20 cellular contexts compared by ENCODE assay signal in genomic region chrX:45524296-45524695, GRCh38.
DNase-seq lines count a peak whose midpoint lies in the region; ATAC-seq, FAIRE-seq and TF ChIP-seq lines count a peak whose summit lies in the region.
"Had no signal": no experiment of that assay in that cellular context is flagged by ENCODE, and none has a peak within 500 bp of the region (broad histone marks: within the 10 kb centered on the region; RNA-seq: fewer than 3 reads in every experiment).

No MANE protein-coding gene starts in this region.

- 84 to 89% methylated on average over 1 of the region's 1 CpG for WGBS in pancreas, 2 donors

- no peaks in the 10 kb centered on the region for H3K36me3 ChIP-seq in pancreas
- H3K36me3 ChIP-seq: upper lobe of left lung had no signal

- peak; percentile 77 for DNase-seq in NCI-H1105 treated with DMSO at 0.1 percent for 48 hours (lab: John Stamatoyannopoulos, UW)
- peak; percentile 59 for DNase-seq in RPMI7951 (ENCODE audit: low read depth)
- peak; percentile 72 for DNase-seq in fibroblast of gingiva (ENCODE audit: low read depth)
- DNase-seq in pancreas = no peak
- no peak for DNase-seq in NAMALWA (ENCODE audit: low spot score)
- DNase-seq in Ammon's horn (ENCODE audit: low spot score) = no peak
- no peak for DNase-seq in HK-2 (ENCODE audit: unreplicated experiment)
- DNase-seq: activated CD4-positive, alpha-beta T cell treated with anti-CD3 and anti-CD28 coated beads, Interleukin-2, amount 50 U/mL, for 48 hours; activated naive CD8-positive, alpha-beta T cell treated with anti-CD3 and anti-CD28 coated beads for 36 hours; activated T-cell treated with anti-CD3 and anti-CD28 coated beads, Interleukin-2, amount 50 U/mL, for 72 hours; C1 segment of cervical spinal cord; DMS53; KBM-7; NCI-H1436 treated with DMSO at 0.1 percent for 48 hours; stimulated activated CD4-positive, alpha-beta T cell treated with anti-CD3 and anti-CD28 coated beads, Interleukin-15, amount 100 ng/mL, for 24 hours; stimulated activated naive CD8-positive, alpha-beta T cell treated with anti-CD3 and anti-CD28 coated beads, Interleukin-15, Interleukin-2, amounts not matched to agents 100 U/mL and 50 U/mL, for 24 hours; upper lobe of left lung had no signal

- peak; percentile 39 for FAIRE-seq in pancreas (lab: Jason Lieb, UNC)
- FAIRE-seq: TTC549 had no signal

- H3K27me3 ChIP-seq in pancreas = peaks cover 0 to 2% (median 0%) of the 10 kb centered on the region in 4 donors
- H3K27me3 ChIP-seq: upper lobe of left lung had no signal

- no peak overlapping the region for H3K27ac ChIP-seq in pancreas
- H3K27ac ChIP-seq: upper lobe of left lung had no signal

- peak in 3 of 4 donors; percentile 34 to 81 (median 51) for ATAC-seq in pancreas
- ATAC-seq: activated T-cell treated with anti-CD3 and anti-CD28 coated beads, Interleukin-2, amount 50 U/mL, for 72 hours; natural killer cell treated with Interleukin-12 subunit alpha and Interleukin-12 subunit beta and Interleukin-15 and Interleukin-18, amount 100 ng/mL, for 72 hours; Panc1; stimulated activated naive CD8-positive, alpha-beta T cell treated with anti-CD3 and anti-CD28 coated beads, Interleukin-15, Interleukin-2, amounts not matched to agents 100 U/mL and 50 U/mL, for 24 hours had no signal

- no peaks in the 10 kb centered on the region for H3K9me3 ChIP-seq in pancreas
- H3K9me3 ChIP-seq: upper lobe of left lung had no signal

- no peak overlapping the region for H3K4me3 ChIP-seq in pancreas
- H3K4me3 ChIP-seq: upper lobe of left lung had no signal

- TF ChIP-seq CTCF in pancreas (IDR thresholded peaks at IDR 0.05) = no peak

- no peaks in the 10 kb centered on the region for H3K4me1 ChIP-seq in pancreas
- H3K4me1 ChIP-seq: upper lobe of left lung had no signal

- intact Hi-C loops in pancreas (cut with DNase I) = no loop called here

Comparison
In these comparisons a context has a peak if more than half of its experiments do, and no peak if none do; other contexts are left out.
1. DNase-seq: peak in NCI-H1105 treated with DMSO at 0.1 percent for 48 hours (single experiment), RPMI7951 (single experiment) and fibroblast of gingiva (single experiment); none in pancreas (0 of 6), NAMALWA (single experiment), Ammon's horn (single experiment) and HK-2 (single experiment).